In the genomic region with DNA sequence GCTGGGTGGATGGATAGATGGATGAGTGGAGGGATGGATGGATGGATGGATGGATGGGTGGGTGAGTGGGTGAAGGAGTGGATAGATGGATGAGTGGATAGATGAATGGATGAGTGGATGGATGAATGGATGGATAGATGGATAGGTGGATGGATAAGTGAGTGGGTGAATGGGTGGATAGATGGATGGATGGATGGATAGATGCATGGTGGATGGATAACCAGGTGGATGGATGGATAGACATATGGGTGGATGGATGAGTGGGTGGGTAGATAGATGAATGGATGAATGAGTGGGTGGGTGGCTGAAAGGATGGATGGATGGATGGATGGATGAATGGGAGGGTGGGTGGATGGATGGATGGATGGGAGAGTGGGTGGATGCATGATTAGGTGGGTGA, we compare ENCODE assay signal across 20 cellular contexts.
"Had no signal": no experiment of that assay in that cellular context is flagged by ENCODE, and none has a peak within 500 bp of the region (broad histone marks: within the 10 kb centered on the region; RNA-seq: fewer than 3 reads in every experiment).

No MANE protein-coding gene starts in this region.

- ATAC-seq: esophagus mucosa; gastrocnemius medialis; left ventricle myocardium superior; lower lobe of right lung; natural killer cell; psoas muscle; right cardiac atrium; stimulated activated memory B cell treated with anti-CD40 and anti-IgM and Interleukin-4, amounts not matched to agents 10 μg/mL and 1 μg/mL and 100 μg/mL, for 72 hours had no signal

- H3K4me3 ChIP-seq: gastrocnemius medialis, lower lobe of right lung, psoas muscle, skin epidermis, spleen, stomach, thyroid gland had no signal

- H3K27me3 ChIP-seq: thyroid gland had no signal

- DNase-seq: cortex of kidney; effector CD4-positive, alpha-beta T cell; foreskin fibroblast; gastrocnemius medialis; head of caudate nucleus; left ventricle myocardium superior; lower lobe of right lung; natural killer cell; nucleus accumbens; psoas muscle; right cardiac atrium; spleen; stimulated activated CD4-positive, alpha-beta T cell treated with anti-CD3 and anti-CD28 coated beads, Interleukin-4, amount 100 ng/mL, for 4 hours; stomach; thyroid gland had no signal

- FAIRE-seq: keratinocyte had no signal

- H3K36me3 ChIP-seq: gastrocnemius medialis, lower lobe of right lung, thyroid gland had no signal

- H3K27ac ChIP-seq: epithelial cell of prostate, gastrocnemius medialis, lower lobe of right lung, psoas muscle, skin epidermis, spleen, stomach, thyroid gland had no signal

- H3K4me1 ChIP-seq: lower lobe of right lung had no signal

- H3K9me3 ChIP-seq: gastrocnemius medialis, lower lobe of right lung, psoas muscle, spleen, stomach, thyroid gland had no signal
